ENCODE assay signal across 22 cellular contexts in genomic region chr10:31062856-31063255, GRCh38. TPM values are rescaled to one million over a fixed set of nuclear protein-coding genes. Genes with fewer than 3 reads are reported as not detected.
DNase-seq lines count a peak whose midpoint lies in the region; ATAC-seq, FAIRE-seq and TF ChIP-seq lines count a peak whose summit lies in the region.
"Had no signal": no experiment of that assay in that cellular context is flagged by ENCODE, and none has a peak within 500 bp of the region (broad histone marks: within the 10 kb centered on the region; RNA-seq: fewer than 3 reads in every experiment).

No MANE protein-coding gene starts in this region.

- peak overlapping the region; percentile 23; the same call in 1 of the 2 replicates for H3K4me3 ChIP-seq in ACC112 (ENCODE audit: low read depth, low read length)
- no peak overlapping the region for H3K4me3 ChIP-seq in astrocyte (ENCODE audit: insufficient read depth, low read depth, low read length)
- H3K4me3 ChIP-seq in fibroblast of the aortic adventitia (ENCODE audit: low read depth, low read length) = no peak overlapping the region
- H3K4me3 ChIP-seq in brain microvascular endothelial cell (ENCODE audit: low read depth, low read length) = no peak overlapping the region
- H3K4me3 ChIP-seq: BLaER1, right lobe of liver, upper lobe of right lung had no signal

- H4K20me1 ChIP-seq in astrocyte (ENCODE audit: insufficient read depth, low read length) = no peaks in the 10 kb centered on the region
- H4K20me1 ChIP-seq: BLaER1 had no signal

- FAIRE-seq in astrocyte (lab: Jason Lieb, UNC) = no peak
- FAIRE-seq: colon had no signal

- H2AFZ ChIP-seq in ACC112 (ENCODE audit: low read length, unreplicated experiment) = peak overlapping the region; percentile 75
- no peak overlapping the region for H2AFZ ChIP-seq in astrocyte (ENCODE audit: low read depth, low read length)

- in situ Hi-C loops in brain microvascular endothelial cell (cut with HindIII; ENCODE audit: low pct_ligation_motif_present, low sequenced_read_pairs) = no loop called here

- peaks cover 29% of the 10 kb centered on the region for H3K4me1 ChIP-seq in ACC112 (ENCODE audit: control insufficient read depth, insufficient read depth, low read length, unreplicated experiment)
- H3K4me1 ChIP-seq in astrocyte (ENCODE audit: insufficient read depth, low read length) = peaks cover 13% of the 10 kb centered on the region
- H3K4me1 ChIP-seq: right lobe of liver, upper lobe of right lung had no signal

- no peaks in the 10 kb centered on the region for H3K9me3 ChIP-seq in astrocyte (ENCODE audit: insufficient read depth, low read depth, low read length)
- H3K9me3 ChIP-seq: BLaER1, right lobe of liver, upper lobe of right lung had no signal

- ATAC-seq in GM21515 (IDR thresholded peaks at IDR 0.05; ENCODE audit: unreplicated experiment) = no peak
- ATAC-seq in activated naive CD8-positive, alpha-beta T cell treated with anti-CD3 and anti-CD28 coated beads, Interleukin-2, amount 50 U/mL, for 24 hours = no peak
- ATAC-seq: right lobe of liver; stimulated activated naive CD8-positive, alpha-beta T cell treated with anti-CD3 and anti-CD28 coated beads, Interleukin-15, Interleukin-2, amounts not matched to agents 100 U/mL and 50 U/mL, for 24 hours; upper lobe of right lung had no signal

- peaks cover 3% of the 10 kb centered on the region for H3K9me3 Mint-ChIP-seq in astrocyte (ENCODE audit: unreplicated experiment)
- no peaks in the 10 kb centered on the region for H3K9me3 Mint-ChIP-seq in mesothelial cell of epicardium
- H3K9me3 Mint-ChIP-seq in activated naive CD8-positive, alpha-beta T cell treated with anti-CD3 and anti-CD28 coated beads, Interleukin-2, amount 50 U/mL, for 24 hours = no peaks in the 10 kb centered on the region

- no peak for TF ChIP-seq CTCF in astrocyte (IDR thresholded peaks at IDR 0.05; ENCODE audit: insufficient read depth, low read depth, low read length)
- no peak for TF ChIP-seq CTCF in fibroblast of the aortic adventitia (IDR thresholded peaks at IDR 0.05; ENCODE audit: insufficient read depth, low read length)
- no peak for TF ChIP-seq CTCF in mesothelial cell of epicardium (IDR thresholded peaks at IDR 0.05; ENCODE audit: unreplicated experiment)
- no peak for TF ChIP-seq CTCF in brain microvascular endothelial cell (IDR thresholded peaks at IDR 0.05; ENCODE audit: low read depth, low read length, missing control alignments)

- DNase-seq in astrocyte (ENCODE audit: low read depth) = peak; percentile 36
- peak; percentile 89 for DNase-seq in fibroblast of the aortic adventitia (ENCODE audit: low read depth)
- DNase-seq in mesothelial cell of epicardium (ENCODE audit: low spot score in 2 of 2, unreplicated experiment in 2 of 2) = no peak
- no peak for DNase-seq in activated naive CD4-positive, alpha-beta T cell (lab: John Stamatoyannopoulos, UW)
- DNase-seq in brain microvascular endothelial cell = no peak
- no peak for DNase-seq in activated naive CD8-positive, alpha-beta T cell treated with anti-CD3 and anti-CD28 coated beads, Interleukin-2, amount 50 U/mL, for 24 hours
- DNase-seq: 8988T; activated CD4-positive, alpha-beta T cell treated with anti-CD3 and anti-CD28 coated beads, Interleukin-2, amount 50 U/mL, for 1 hour; activated CD8-positive, alpha-beta memory T cell treated with anti-CD3 and anti-CD28 coated beads, Interleukin-2, amount 50 U/mL, for 4 hours; activated gamma-delta T cell treated with Interleukin-2 at 50 U/mL for 16 hours; glutamatergic neuron; NCI-H1092; NCI-H2107; NCI-H524; occipital lobe; right lobe of liver; stimulated activated naive CD8-positive, alpha-beta T cell treated with anti-CD3 and anti-CD28 coated beads, Interleukin-15, Interleukin-2, amounts not matched to agents 100 U/mL and 50 U/mL, for 24 hours; upper lobe of right lung had no signal

- H3K36me3 ChIP-seq in ACC112 (ENCODE audit: insufficient read depth, low read length) (no peaks in the 10 kb centered on the region), astrocyte (ENCODE audit: insufficient read depth, low read length) (no peaks in the 10 kb centered on the region), brain microvascular endothelial cell (replicated peaks) (no peaks in the 10 kb centered on the region)
- H3K36me3 ChIP-seq: BLaER1, right lobe of liver, upper lobe of right lung had no signal

- H3K27ac Mint-ChIP-seq in astrocyte (ENCODE audit: unreplicated experiment) = no peak overlapping the region
- H3K27ac Mint-ChIP-seq in mesothelial cell of epicardium = peak overlapping the region; percentile 43
- no peak overlapping the region for H3K27ac Mint-ChIP-seq in activated naive CD8-positive, alpha-beta T cell treated with anti-CD3 and anti-CD28 coated beads, Interleukin-2, amount 50 U/mL, for 24 hours

- no peak overlapping the region for H3K9ac ChIP-seq in astrocyte (ENCODE audit: low read length)
- H3K9ac ChIP-seq: BLaER1 had no signal

- H3K36me3 Mint-ChIP-seq in astrocyte (ENCODE audit: low read depth, unreplicated experiment) = no peaks in the 10 kb centered on the region
- H3K36me3 Mint-ChIP-seq in mesothelial cell of epicardium = no peaks in the 10 kb centered on the region
- H3K36me3 Mint-ChIP-seq in activated naive CD8-positive, alpha-beta T cell treated with anti-CD3 and anti-CD28 coated beads, Interleukin-2, amount 50 U/mL, for 24 hours (ENCODE audit: low read depth) = no peaks in the 10 kb centered on the region

- peaks cover 15% of the 10 kb centered on the region for H3K4me1 Mint-ChIP-seq in astrocyte (ENCODE audit: low read depth, unreplicated experiment)
- H3K4me1 Mint-ChIP-seq in mesothelial cell of epicardium = peaks cover 15% of the 10 kb centered on the region
- no peaks in the 10 kb centered on the region for H3K4me1 Mint-ChIP-seq in activated naive CD8-positive, alpha-beta T cell treated with anti-CD3 and anti-CD28 coated beads, Interleukin-2, amount 50 U/mL, for 24 hours

- H3K79me2 ChIP-seq in ACC112 (ENCODE audit: control insufficient read depth, insufficient read depth, low read length, unreplicated experiment) (no peaks in the 10 kb centered on the region), astrocyte (ENCODE audit: insufficient read depth, low read length) (no peaks in the 10 kb centered on the region)

- H3K4me2 ChIP-seq in astrocyte (ENCODE audit: low read length) = peak overlapping the region; percentile 21
- H3K4me2 ChIP-seq: BLaER1 had no signal

- H3K27me3 ChIP-seq in ACC112 (ENCODE audit: insufficient read depth, low read length) (no peaks in the 10 kb centered on the region), astrocyte (ENCODE audit: insufficient read depth, low read length) (no peaks in the 10 kb centered on the region), brain microvascular endothelial cell (replicated peaks) (no peaks in the 10 kb centered on the region)
- H3K27me3 ChIP-seq: BLaER1, right lobe of liver, upper lobe of right lung had no signal

- H3K4me3 Mint-ChIP-seq in astrocyte (ENCODE audit: unreplicated experiment) (no peak overlapping the region), mesothelial cell of epicardium (no peak overlapping the region)
- H3K4me3 Mint-ChIP-seq in activated naive CD8-positive, alpha-beta T cell treated with anti-CD3 and anti-CD28 coated beads, Interleukin-2, amount 50 U/mL, for 24 hours = no peak overlapping the region

- H3K27ac ChIP-seq in ACC112 (ENCODE audit: low read depth, low read length) = no peak overlapping the region
- H3K27ac ChIP-seq in astrocyte (ENCODE audit: low read depth, low read length) = no peak overlapping the region
- no peak overlapping the region for H3K27ac ChIP-seq in brain microvascular endothelial cell
- H3K27ac ChIP-seq: BLaER1, right lobe of liver, upper lobe of right lung had no signal

- H3K27me3 Mint-ChIP-seq in astrocyte (ENCODE audit: low read depth, unreplicated experiment) (no peaks in the 10 kb centered on the region), mesothelial cell of epicardium (ENCODE audit: low read depth) (no peaks in the 10 kb centered on the region)
- H3K27me3 Mint-ChIP-seq in activated naive CD8-positive, alpha-beta T cell treated with anti-CD3 and anti-CD28 coated beads, Interleukin-2, amount 50 U/mL, for 24 hours = peaks cover 14% of the 10 kb centered on the region

RNA-seq across cellular contexts. Expression of gene ZNF438, which starts 31.2 kb away (rescaled TPM):
- total RNA-seq in astrocyte (2.2 and 2.4 TPM in 2 replicates), fibroblast of the aortic adventitia (ENCODE audit: low replicate concordance) (2.9 and 8.0 TPM in 2 replicates), mesothelial cell of epicardium (5.3 to 6.6 TPM (median 6.0 TPM) in 3 replicates)

Comparison
In these comparisons a context has a peak if more than half of its experiments do, and no peak if none do; other contexts are left out.
1. DNase-seq: peak in astrocyte (single experiment) and fibroblast of the aortic adventitia (single experiment); none in mesothelial cell of epicardium (0 of 2), activated naive CD4-positive, alpha-beta T cell (0 of 4), brain microvascular endothelial cell (single experiment) and activated naive CD8-positive, alpha-beta T cell treated with anti-CD3 and anti-CD28 coated beads, Interleukin-2, amount 50 U/mL, for 24 hours (single experiment).